In genomic region chr9:75181748-75182147, GRCh38 we compare ENCODE assay signal across 1 cellular context.
TF ChIP-seq lines count a peak whose summit lies in the region.

No MANE protein-coding gene starts in this region.

TF ChIP-seq in HCT116, 20 proteins besides CTCF, POLR2A, EP300 and RAD21 (continued from another document):
- TF ChIP-seq ATF3 (IDR thresholded peaks at IDR 0.05), result no peak
- TF ChIP-seq JUND (IDR thresholded peaks at IDR 0.05), result peak; percentile 88
- TF ChIP-seq ELF1 (IDR thresholded peaks at IDR 0.05; ENCODE audit: borderline replicate concordance, low read depth), result no peak
- TF ChIP-seq CEBPB (IDR thresholded peaks at IDR 0.05; ENCODE audit: low read depth), result no peak
- TF ChIP-seq REST (IDR thresholded peaks at IDR 0.05; ENCODE audit: low read depth), result no peak
- peak; percentile 68 for TF ChIP-seq SP1 (IDR thresholded peaks at IDR 0.05; ENCODE audit: low read depth)
- no peak; the same call in 1 of the 2 replicates for TF ChIP-seq POLR2AphosphoS5 (IDR thresholded peaks at IDR 0.05; ENCODE audit: low read depth, low read length)
